Comparison of ENCODE assay signal across 8 cellular contexts in the genomic region with DNA sequence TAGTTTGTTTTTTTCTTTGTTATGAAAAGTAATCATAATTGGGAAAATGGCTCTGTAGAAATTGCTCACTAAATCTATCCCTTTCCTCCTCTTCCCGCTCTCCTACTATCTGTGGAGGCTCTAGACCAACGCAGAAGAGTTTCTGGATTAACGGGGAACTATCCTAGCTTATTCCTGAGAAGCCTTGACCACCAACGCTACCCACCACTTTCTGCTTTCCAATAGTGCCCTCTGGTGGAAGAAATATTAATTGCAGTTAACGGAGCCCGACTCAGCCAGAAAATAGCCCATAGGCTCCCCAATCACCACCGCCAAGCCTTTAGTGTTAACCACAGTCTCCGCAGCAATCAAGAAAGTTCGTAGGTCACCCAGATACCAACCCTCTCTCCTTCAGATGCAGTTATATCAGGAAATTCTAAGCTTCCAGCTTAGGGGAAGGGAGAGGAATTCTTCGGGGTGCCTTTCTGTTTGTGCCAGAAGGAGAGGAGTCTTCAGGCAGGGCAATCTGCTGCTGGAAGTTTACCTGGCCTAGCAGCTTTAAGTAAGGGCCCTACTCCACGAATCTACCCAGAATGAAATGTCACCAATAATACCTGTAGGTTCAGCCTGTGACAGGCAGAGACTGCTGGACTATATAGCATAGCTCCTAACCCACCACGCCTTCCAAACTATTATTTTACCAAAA. TPM values are rescaled to one million over a fixed set of nuclear protein-coding genes. Genes with fewer than 3 reads are reported as not detected.
DNase-seq lines count a peak whose midpoint lies in the region; ATAC-seq and TF ChIP-seq lines count a peak whose summit lies in the region.

No MANE protein-coding gene starts in this region.

- H3K4me1 Mint-ChIP-seq in Calu3 (ENCODE audit: low read depth, unreplicated experiment), result peaks cover 7% of the 10 kb centered on the region
- peaks cover 9% of the 10 kb centered on the region for H3K4me1 Mint-ChIP-seq in activated T-cell treated with anti-CD3 and anti-CD28 coated beads, Interleukin-2, amount 50 U/mL, for 72 hours (ENCODE audit: low read depth)

- no peak overlapping the region for H3K4me3 ChIP-seq in OCI-LY7 (ENCODE audit: low read depth, low read length, poor library complexity, severe bottlenecking)
- no peak overlapping the region for H3K4me3 ChIP-seq in foreskin fibroblast (ENCODE audit: low read depth in 1 of 2, low read length in 2 of 2)
- H3K4me3 ChIP-seq in neutrophil (ENCODE audit: low read depth in 1 of 2, low read length in 1 of 2), result no peak overlapping the region

- DNase-seq in Calu3 (peak; percentile 69), HT-29 (ENCODE audit: low spot score) (peak; percentile 86), OCI-LY7 (ENCODE audit: low spot score) (peak; percentile 63), foreskin fibroblast (peak; percentile 36 to 80), omental fat pad (ENCODE audit: low spot score) (no peak)
- peak; percentile 48 to 70 for DNase-seq in activated T-cell treated with anti-CD3 and anti-CD28 coated beads, Interleukin-2, amount 50 U/mL, for 72 hours

- no peaks in the 10 kb centered on the region for H3K36me3 Mint-ChIP-seq in Calu3 (ENCODE audit: insufficient read depth, unreplicated experiment)
- H3K36me3 Mint-ChIP-seq in activated T-cell treated with anti-CD3 and anti-CD28 coated beads, Interleukin-2, amount 50 U/mL, for 72 hours (ENCODE audit: insufficient read depth in 2 of 2), result no peaks in the 10 kb centered on the region

- POLR2A ChIA-PET in OCI-LY7 (lab: Charles Lee), result interaction anchor here (0.7 to 1.2 kb wide), 3 partner anchors 9 to 129 kb away, joined by 3 read pairs; no protein-coding TSS in a partner anchor

- intact Hi-C loops in Calu3 (cut with micrococcal nuclease; ENCODE audit: unreplicated experiment), result loop anchor here (1.0 to 5.0 kb wide), 4 partner anchors 66 to 361 kb away; partner anchors contain the start of gene SSH2
- intact Hi-C loops in OCI-LY7 (cut with micrococcal nuclease; ENCODE audit: unreplicated experiment), result loop anchor here (1.0 to 5.0 kb wide), 4 partner anchors 67 to 476 kb away; no protein-coding TSS in a partner anchor

- TF ChIP-seq CTCF in Calu3 (IDR thresholded peaks at IDR 0.05; ENCODE audit: unreplicated experiment) (peak; percentile 51), OCI-LY7 (conservative IDR thresholded peaks at IDR 0.05; ENCODE audit: low read length) (peak; percentile 95), foreskin fibroblast (IDR thresholded peaks at IDR 0.05; ENCODE audit: low read depth, low read length) (peak; percentile 67), neutrophil (IDR thresholded peaks at IDR 0.05) (peak; percentile 82), omental fat pad (IDR thresholded peaks at IDR 0.05) (peak in 1 of 3 donors; percentile 68)

- H3K36me3 ChIP-seq in OCI-LY7 (ENCODE audit: insufficient read depth, low read length) (no peaks in the 10 kb centered on the region), neutrophil (no peaks in the 10 kb centered on the region)

- BruUV-seq in Calu3 (replicated peaks; lab: Mats Ljungman, UMichigan) (no TSS peak), OCI-LY7 (replicated peaks; lab: Mats Ljungman, UMichigan) (no TSS peak)

- no peaks in the 10 kb centered on the region for H4K20me1 ChIP-seq in OCI-LY7 (ENCODE audit: insufficient read depth, low read length)

- no peaks in the 10 kb centered on the region for H3K9me3 Mint-ChIP-seq in Calu3 (ENCODE audit: low read depth, unreplicated experiment)
- H3K9me3 Mint-ChIP-seq in activated T-cell treated with anti-CD3 and anti-CD28 coated beads, Interleukin-2, amount 50 U/mL, for 72 hours, result no peaks in the 10 kb centered on the region

- H3K27ac ChIP-seq in OCI-LY7 (ENCODE audit: low read depth, low read length, poor library complexity, severe bottlenecking), result no peak overlapping the region
- H3K27ac ChIP-seq in neutrophil, result no peak overlapping the region

- no peak overlapping the region for H3K4me3 Mint-ChIP-seq in Calu3 (ENCODE audit: low read depth, unreplicated experiment)
- H3K4me3 Mint-ChIP-seq in activated T-cell treated with anti-CD3 and anti-CD28 coated beads, Interleukin-2, amount 50 U/mL, for 72 hours, result no peak overlapping the region

- peak; percentile 66 to 74 for ATAC-seq in activated T-cell treated with anti-CD3 and anti-CD28 coated beads, Interleukin-2, amount 50 U/mL, for 72 hours (replicated peaks in 1 of 2)
- ATAC-seq in omental fat pad (ENCODE audit: low FRiP score) (no peak), GM18870 (IDR thresholded peaks at IDR 0.05; ENCODE audit: unreplicated experiment) (no peak)

- H3K79me2 ChIP-seq in OCI-LY7 (ENCODE audit: insufficient read depth, low read depth, low read length), result no peaks in the 10 kb centered on the region

- H3K27me3 Mint-ChIP-seq in Calu3 (ENCODE audit: unreplicated experiment), result peaks cover 57% of the 10 kb centered on the region
- H3K27me3 Mint-ChIP-seq in activated T-cell treated with anti-CD3 and anti-CD28 coated beads, Interleukin-2, amount 50 U/mL, for 72 hours (ENCODE audit: low read depth), result peaks cover 28% of the 10 kb centered on the region

- no peak overlapping the region; the same call in 1 of the 2 replicates for H2AFZ ChIP-seq in OCI-LY7 (ENCODE audit: low read length)

- CTCF ChIA-PET in Calu3 (lab: Charles Lee) (interaction anchor here (0.6 to 3.4 kb wide), 14 partner anchors 9 to 512 kb away, joined by 3 to 24 read pairs (median 4); no protein-coding TSS in a partner anchor), OCI-LY7 (lab: Charles Lee; ENCODE audit: unreplicated experiment) (interaction anchor here (0.5 kb wide), 1 partner anchor 17 kb away, joined by 3 read pairs; no protein-coding TSS in a partner anchor)

- H3K4me1 ChIP-seq in OCI-LY7 (ENCODE audit: insufficient read depth, low read length, poor library complexity, severe bottlenecking) (peaks cover 6% of the 10 kb centered on the region), neutrophil (ENCODE audit: control insufficient read depth in 1 of 2, insufficient read depth in 1 of 2, low read depth in 1 of 2, low read length in 1 of 2) (peaks cover 0 to 5% of the 10 kb centered on the region in 2 experiments)

- no peak overlapping the region for H3K27ac Mint-ChIP-seq in Calu3 (ENCODE audit: unreplicated experiment)
- no peak overlapping the region for H3K27ac Mint-ChIP-seq in activated T-cell treated with anti-CD3 and anti-CD28 coated beads, Interleukin-2, amount 50 U/mL, for 72 hours

- no peak overlapping the region for H3K4me2 ChIP-seq in OCI-LY7 (ENCODE audit: low read length)

- H3K9me3 ChIP-seq in OCI-LY7 (ENCODE audit: low read length), result no peaks in the 10 kb centered on the region
- no peaks in the 10 kb centered on the region for H3K9me3 ChIP-seq in neutrophil

- no peaks in the 10 kb centered on the region for H3K9me2 ChIP-seq in OCI-LY7 (ENCODE audit: insufficient read depth, low read length)

- H3K27me3 ChIP-seq in neutrophil, result no peaks in the 10 kb centered on the region

RNA-seq across cellular contexts. Expression of gene NSRP1, which starts 23.0 kb away (rescaled TPM):
- 27.5 and 29.7 TPM in 2 replicates for total RNA-seq in Calu3 (2022)
- total RNA-seq in HT-29 (2014; rRNA removed; shearing (Covaris generic)), result 11.1 and 18.5 TPM in 2 replicates
- 18.6 and 26.1 TPM in 2 replicates for total RNA-seq in OCI-LY7 (2014; rRNA removed; shearing (Covaris generic))
- total RNA-seq in OCI-LY7 (2022), result 43.5 and 44.1 TPM in 2 replicates
- total RNA-seq in activated T-cell treated with anti-CD3 and anti-CD28 coated beads, Interleukin-2, amount 50 U/mL, for 72 hours, result 10 to 100 TPM; 34.7 to 34.8 TPM
- total RNA-seq in omental fat pad, result 10 to 100 TPM; 17.4 to 35.2 (median 25.1) TPM

Comparison
In these comparisons a context has a peak if more than half of its experiments do, and no peak if none do; other contexts are left out.
1. ATAC-seq: peak in activated T-cell treated with anti-CD3 and anti-CD28 coated beads, Interleukin-2, amount 50 U/mL, for 72 hours (2 of 2); none in omental fat pad (single experiment) and GM18870 (single experiment).